8 cellular contexts compared by ENCODE assay signal in the genomic region with DNA sequence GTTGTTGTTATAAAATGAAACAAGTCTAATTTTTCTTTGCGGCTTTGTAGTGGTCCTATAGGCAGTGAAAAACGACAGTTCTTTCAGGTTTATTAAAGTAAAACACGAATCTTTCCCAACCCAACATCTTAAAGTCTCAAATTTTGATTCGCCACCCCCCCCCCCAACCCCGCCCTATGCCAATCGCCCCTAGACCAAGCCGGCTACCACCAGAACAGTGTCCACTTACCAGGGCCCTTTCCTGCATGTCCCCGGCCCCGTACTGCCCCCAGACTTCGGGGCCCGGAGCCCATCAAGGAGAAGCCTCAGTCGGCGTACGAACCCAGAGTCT. TPM values are rescaled to one million over a fixed set of nuclear protein-coding genes. Genes with fewer than 3 reads are reported as not detected.
DNase-seq lines count a peak whose midpoint lies in the region; ATAC-seq and TF ChIP-seq lines count a peak whose summit lies in the region.

No MANE protein-coding gene starts in this region.

- H3K27ac Mint-ChIP-seq in CD8-positive, alpha-beta memory T cell = peak overlapping the region; percentile 88 to 99 (median 98)
- peak overlapping the region; percentile 96 to 97 for H3K27ac Mint-ChIP-seq in effector memory CD8-positive, alpha-beta T cell

- H2AFZ ChIP-seq in osteoblast (ENCODE audit: low read length) = peak overlapping the region; percentile 79

- peak overlapping the region; percentile 94 for H3K4me2 ChIP-seq in osteoblast (ENCODE audit: insufficient read depth, low read length)

- POLR2A ChIA-PET in CD8-positive, alpha-beta memory T cell (lab: Charles Lee) = interaction anchor here (0.6 to 7.3 kb wide), 5 partner anchors 9 to 32 kb away, joined by 3 to 88 read pairs (median 5); a partner anchor contains a TSS

- H3K4me1 ChIP-seq in CD8-positive, alpha-beta memory T cell (ENCODE audit: insufficient read depth, low read length) = peaks cover 43% of the 10 kb centered on the region
- peaks cover 30% of the 10 kb centered on the region for H3K4me1 ChIP-seq in osteoblast (ENCODE audit: insufficient read depth, low read length)

- peaks cover 8% of the 10 kb centered on the region for H4K20me1 ChIP-seq in osteoblast (ENCODE audit: insufficient read depth, low read length)

- H3K27me3 ChIP-seq in CD8-positive, alpha-beta memory T cell (ENCODE audit: insufficient read depth, low read length, poor library complexity, severe bottlenecking) = no peaks in the 10 kb centered on the region
- no peaks in the 10 kb centered on the region for H3K27me3 ChIP-seq in osteoblast (ENCODE audit: insufficient read depth, low read length)

- H3K27me3 Mint-ChIP-seq in CD8-positive, alpha-beta memory T cell = no peaks in the 10 kb centered on the region
- H3K27me3 Mint-ChIP-seq in effector memory CD8-positive, alpha-beta T cell = no peaks in the 10 kb centered on the region

- peaks cover 52 to 74% (median 59%) of the 10 kb centered on the region in 3 donors for H3K4me1 Mint-ChIP-seq in CD8-positive, alpha-beta memory T cell
- peaks cover 42 to 50% of the 10 kb centered on the region in 2 donors for H3K4me1 Mint-ChIP-seq in effector memory CD8-positive, alpha-beta T cell (ENCODE audit: low read depth in 2 of 2)

- ATAC-seq in effector memory CD8-positive, alpha-beta T cell (replicated peaks) = no peak
- no peak for ATAC-seq in HG03196 (IDR thresholded peaks at IDR 0.05; ENCODE audit: unreplicated experiment)
- no peak for ATAC-seq in HG03457 (IDR thresholded peaks at IDR 0.05; ENCODE audit: unreplicated experiment)

- no peaks in the 10 kb centered on the region for H3K36me3 ChIP-seq in CD8-positive, alpha-beta memory T cell (ENCODE audit: insufficient read depth, low read length)
- H3K36me3 ChIP-seq in osteoblast (ENCODE audit: insufficient read depth, low read length) = peaks cover 21% of the 10 kb centered on the region

- H3K36me3 Mint-ChIP-seq in CD8-positive, alpha-beta memory T cell = peaks cover 0 to 51% (median 2%) of the 10 kb centered on the region in 3 donors
- H3K36me3 Mint-ChIP-seq in effector memory CD8-positive, alpha-beta T cell (ENCODE audit: insufficient read depth) = peaks cover 63% of the 10 kb centered on the region

- H3K27ac ChIP-seq in CD8-positive, alpha-beta memory T cell (ENCODE audit: low read depth, low read length) = peak overlapping the region; percentile 81
- H3K27ac ChIP-seq in osteoblast (ENCODE audit: low read depth, low read length) = peak overlapping the region; percentile 72

- H3K4me3 ChIP-seq in CD8-positive, alpha-beta memory T cell (ENCODE audit: low read length) = peak overlapping the region; percentile 74
- H3K4me3 ChIP-seq in LNCaP clone FGC (ENCODE audit: low read depth, low read length) = peak overlapping the region; percentile 98
- H3K4me3 ChIP-seq in osteoblast (ENCODE audit: insufficient read depth, low read length) = peak overlapping the region; percentile 86

- CTCF ChIA-PET in CD8-positive, alpha-beta memory T cell (lab: Charles Lee) = interaction anchor here (1.1 to 4.2 kb wide), 8 partner anchors 9 to 98 kb away, joined by 3 to 35 read pairs (median 6); a partner anchor contains a TSS

- TF ChIP-seq CTCF in LNCaP clone FGC (IDR thresholded peaks at IDR 0.05; ENCODE audit: control insufficient read depth, extremely low read depth, insufficient read depth) (no peak), osteoblast (IDR thresholded peaks at IDR 0.05; ENCODE audit: extremely low read depth, low read depth, low read length) (no peak)

- peaks cover 75% of the 10 kb centered on the region for H3K79me2 ChIP-seq in osteoblast (ENCODE audit: insufficient read depth, low read length)

- no peaks in the 10 kb centered on the region for H3K9me3 ChIP-seq in CD8-positive, alpha-beta memory T cell (ENCODE audit: low read length)
- no peaks in the 10 kb centered on the region for H3K9me3 ChIP-seq in osteoblast (ENCODE audit: low read depth, low read length)

- peak overlapping the region; percentile 94 to 100 (median 97) for H3K4me3 Mint-ChIP-seq in CD8-positive, alpha-beta memory T cell
- peak overlapping the region; percentile 93 to 98 for H3K4me3 Mint-ChIP-seq in effector memory CD8-positive, alpha-beta T cell

- H3K9me3 Mint-ChIP-seq in CD8-positive, alpha-beta memory T cell = peaks cover 0 to 3% (median 0%) of the 10 kb centered on the region in 5 donors
- no peaks in the 10 kb centered on the region for H3K9me3 Mint-ChIP-seq in effector memory CD8-positive, alpha-beta T cell

- no peak for DNase-seq in CD8-positive, alpha-beta memory T cell
- DNase-seq in LNCaP clone FGC (ENCODE audit: low read depth) (no peak), osteoblast (ENCODE audit: insufficient read length, low spot score, missing footprints) (no peak), NCI-H748 treated with DMSO at 0.1 percent for 48 hours (lab: John Stamatoyannopoulos, UW) (no peak), NCI-H187 (lab: John Stamatoyannopoulos, UW) (no peak)
- no peak for DNase-seq in effector memory CD8-positive, alpha-beta T cell

RNA-seq across cellular contexts. Expression of a gene that starts 0.3 kb away (rescaled TPM):
- total RNA-seq in CD8-positive, alpha-beta memory T cell = 10 to 100 TPM; 35.8 to 37.2 TPM
- 52.6 TPM for polyA plus RNA-seq in CD8-positive, alpha-beta memory T cell
- 11.2 and 12.7 TPM in 2 replicates for total RNA-seq in osteoblast

RNA-seq across cellular contexts. Expression of a gene that starts 3.9 kb away (rescaled TPM):
- 10 to 100 TPM; 54.3 to 57.6 TPM for total RNA-seq in CD8-positive, alpha-beta memory T cell
- polyA plus RNA-seq in CD8-positive, alpha-beta memory T cell = 26.0 TPM
- 63.1 and 76.7 TPM in 2 replicates for total RNA-seq in osteoblast

RNA-seq across cellular contexts. Expression of a gene that starts 29.9 kb away (rescaled TPM):
- 10 to 100 TPM; 39.8 to 43.9 TPM for total RNA-seq in CD8-positive, alpha-beta memory T cell
- polyA plus RNA-seq in CD8-positive, alpha-beta memory T cell = 25.3 TPM
- 30.4 and 35.8 TPM in 2 replicates for total RNA-seq in osteoblast

RNA-seq across cellular contexts. Expression of a gene that starts 37.3 kb away (rescaled TPM):
- 10 to 100 TPM; 93.1 to 95.9 TPM for total RNA-seq in CD8-positive, alpha-beta memory T cell
- polyA plus RNA-seq in CD8-positive, alpha-beta memory T cell = 70.3 TPM
- total RNA-seq in osteoblast = 28.3 and 28.6 TPM in 2 replicates
